10 cellular contexts compared by ENCODE assay signal in the genomic region with DNA sequence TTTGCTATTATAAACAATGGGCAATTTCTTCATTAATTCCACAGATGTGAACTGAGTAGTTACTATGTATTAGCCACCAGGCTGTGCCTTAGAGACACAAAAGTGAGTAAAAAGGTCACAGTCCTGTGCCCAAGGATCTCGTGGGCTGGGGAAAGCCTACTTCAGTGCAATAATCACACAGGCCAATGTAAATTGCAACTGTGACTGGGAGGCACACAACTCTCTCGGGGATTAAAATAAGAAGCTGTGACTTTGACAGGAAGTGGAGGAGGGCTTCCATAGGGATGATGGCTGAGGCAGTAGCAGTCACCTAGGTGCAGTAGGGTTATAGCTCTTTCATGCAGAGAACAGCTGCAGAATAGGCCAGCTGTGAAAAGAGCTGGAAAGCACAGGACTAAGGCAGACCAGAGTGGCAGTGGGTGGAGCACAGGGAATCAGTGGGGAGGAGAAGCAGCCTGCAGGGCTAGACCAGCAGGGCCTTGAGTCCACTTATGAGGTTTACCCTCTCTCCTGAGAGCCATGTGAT.
DNase-seq lines count a peak whose midpoint lies in the region; ATAC-seq and TF ChIP-seq lines count a peak whose summit lies in the region.
"Had no signal": no experiment of that assay in that cellular context is flagged by ENCODE, and none has a peak within 500 bp of the region (broad histone marks: within the 10 kb centered on the region; RNA-seq: fewer than 3 reads in every experiment).

No MANE protein-coding gene starts in this region.

- no peak for ATAC-seq in GM21381 (IDR thresholded peaks at IDR 0.05; ENCODE audit: unreplicated experiment)

- H3K27ac ChIP-seq in thyroid gland (peak overlapping the region; percentile 11 to 46 (median 38)), brain microvascular endothelial cell (no peak overlapping the region)
- H3K27ac ChIP-seq: epithelial cell of prostate had no signal

- no peaks in the 10 kb centered on the region for H3K27me3 ChIP-seq in thyroid gland
- H3K27me3 ChIP-seq in brain microvascular endothelial cell (replicated peaks): no peaks in the 10 kb centered on the region

- peak; percentile 3 for DNase-seq in stimulated activated CD4-positive, alpha-beta T cell treated with anti-CD3 and anti-CD28 coated beads, Interleukin-4, amount 100 ng/mL, for 1 hour
- no peak for DNase-seq in stimulated activated CD4-positive, alpha-beta T cell treated with anti-CD3 and anti-CD28 coated beads, Interleukin-2, amount 100 ng/mL, for 24 hours
- DNase-seq in NCI-H524 (lab: John Stamatoyannopoulos, UW) (peak; percentile 28 to 73), fibroblast of pulmonary artery (ENCODE audit: low read depth) (peak; percentile 2), thyroid gland (peak; percentile 76 to 77), SIG-M5 treated with dmso at 0.1 percent for 504 hours (lab: John Stamatoyannopoulos, UW; ENCODE audit: unreplicated experiment) (no peak), brain microvascular endothelial cell (no peak)
- DNase-seq: activated T-cell treated with anti-CD3 and anti-CD28 coated beads, Interleukin-2, amount 50 U/mL, for 72 hours had no signal

- H3K36me3 ChIP-seq in thyroid gland (no peaks in the 10 kb centered on the region), brain microvascular endothelial cell (replicated peaks) (no peaks in the 10 kb centered on the region)

- no peak for TF ChIP-seq CTCF in fibroblast of pulmonary artery (IDR thresholded peaks at IDR 0.05; ENCODE audit: low read length, missing control alignments)
- TF ChIP-seq CTCF in thyroid gland (IDR thresholded peaks at IDR 0.05): peak in 5 of 6 experiments; percentile 27 to 93 (median 73)
- no peak for TF ChIP-seq CTCF in brain microvascular endothelial cell (IDR thresholded peaks at IDR 0.05; ENCODE audit: low read depth, low read length, missing control alignments)

- no peak overlapping the region for H3K4me3 ChIP-seq in fibroblast of pulmonary artery (replicated peaks; ENCODE audit: low read depth, low read length)
- no peak overlapping the region for H3K4me3 ChIP-seq in thyroid gland (replicated peaks in 1 of 3)
- no peak overlapping the region for H3K4me3 ChIP-seq in brain microvascular endothelial cell (ENCODE audit: low read depth, low read length)

- H3K9me3 ChIP-seq in thyroid gland: no peaks in the 10 kb centered on the region

- intact Hi-C loops in thyroid gland (cut with DNase I): loop anchor here (10.0 kb wide), 2 partner anchors 142 to 172 kb away; a partner anchor contains a TSS

- no peak for TF ChIP-seq POLR2A in thyroid gland (IDR thresholded peaks at IDR 0.05)

- in situ Hi-C loops in brain microvascular endothelial cell (cut with HindIII; ENCODE audit: low pct_ligation_motif_present, low sequenced_read_pairs): no loop called here

- WGBS in thyroid gland, 2 donors: 10 to 23% methylated on average over 2 of the region's 2 CpGs

- H3K4me1 ChIP-seq in thyroid gland: peaks cover 13 to 29% of the 10 kb centered on the region in 2 donors

Comparison
In these comparisons a context has a peak if more than half of its experiments do, and no peak if none do; other contexts are left out.
1. DNase-seq: peak in stimulated activated CD4-positive, alpha-beta T cell treated with anti-CD3 and anti-CD28 coated beads, Interleukin-4, amount 100 ng/mL, for 1 hour (single experiment), NCI-H524 (2 of 2), fibroblast of pulmonary artery (single experiment) and thyroid gland (2 of 2); none in stimulated activated CD4-positive, alpha-beta T cell treated with anti-CD3 and anti-CD28 coated beads, Interleukin-2, amount 100 ng/mL, for 24 hours (0 of 2), SIG-M5 treated with dmso at 0.1 percent for 504 hours (single experiment) and brain microvascular endothelial cell (single experiment).
2. CTCF ChIP-seq: peak in thyroid gland (5 of 6); none in fibroblast of pulmonary artery (single experiment) and brain microvascular endothelial cell (single experiment).